Comparison of ENCODE assay signal across 17 cellular contexts in the genomic region with DNA sequence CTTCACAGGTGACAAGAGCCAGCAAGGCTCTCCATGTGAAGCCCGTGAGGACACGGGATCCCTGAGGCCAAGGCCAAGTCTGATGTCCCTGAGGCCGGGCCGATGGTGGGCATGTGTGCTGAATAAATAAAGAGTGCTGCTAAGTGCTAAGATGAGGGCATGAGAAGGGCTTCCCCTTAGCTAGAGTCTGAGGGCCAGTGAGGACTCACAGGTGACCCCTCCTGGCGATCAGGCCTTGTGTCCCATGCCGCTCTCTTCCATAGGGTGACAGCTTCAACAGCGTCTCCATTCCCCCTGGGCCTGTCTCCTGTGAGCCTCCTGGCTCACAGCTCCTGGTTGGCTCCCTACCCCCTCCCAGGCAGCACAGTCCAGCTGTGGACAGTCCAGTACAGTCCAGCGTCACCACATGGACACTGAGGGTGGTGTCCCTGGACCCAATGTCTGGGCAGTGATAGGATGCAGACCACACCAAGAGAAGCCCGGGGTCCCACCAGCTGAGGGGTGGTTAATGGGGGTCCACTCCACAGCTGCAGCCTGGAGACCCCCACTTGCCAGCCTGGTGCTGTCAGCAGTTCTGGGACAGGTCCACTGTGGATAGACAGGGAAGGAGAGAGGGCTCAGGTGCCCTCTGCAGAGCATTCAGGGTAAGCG.
DNase-seq lines count a peak whose midpoint lies in the region; ATAC-seq, FAIRE-seq and TF ChIP-seq lines count a peak whose summit lies in the region.
"Had no signal": no experiment of that assay in that cellular context is flagged by ENCODE, and none has a peak within 500 bp of the region (broad histone marks: within the 10 kb centered on the region; RNA-seq: fewer than 3 reads in every experiment).

No MANE protein-coding gene starts in this region.

- DNase-seq in CD14-positive monocyte (ENCODE audit: low spot score), result peak; percentile 30
- peak; percentile 43 for DNase-seq in H9
- DNase-seq in H1 (ENCODE audit: low read depth in 1 of 2, low spot score in 2 of 2), result peak in 1 of 2 experiments; percentile 46
- DNase-seq in neural progenitor cell (ENCODE audit: low spot score), result peak; percentile 15
- DNase-seq in body of pancreas, result no peak
- no peak for DNase-seq in midbrain (lab: John Stamatoyannopoulos, UW)
- no peak for DNase-seq in RCC 7860 (ENCODE audit: low spot score)
- DNase-seq: AML-193; CD4-positive, alpha-beta memory T cell; GOT3; NCI-H1092; NCI-H1694 treated with DMSO at 0.1 percent for 48 hours; NCI-H446; NCI-H774; PC-9 had no signal

- no peak overlapping the region for H2BK5ac ChIP-seq in H9 (ENCODE audit: insufficient read length, low read length)
- H2BK5ac ChIP-seq in H1 (ENCODE audit: low read depth, low read length), result no peak overlapping the region

- H3K9me3 Mint-ChIP-seq in CD14-positive monocyte (peaks cover 0 to 12% (median 5%) of the 10 kb centered on the region in 7 donors), H9 (peaks cover 2 to 3% of the 10 kb centered on the region in 2 experiments; a peak in 3 of 5 replicates), neural progenitor cell (peaks cover 3% of the 10 kb centered on the region)

- H4K20me1 ChIP-seq in H9 (ENCODE audit: control insufficient read depth, insufficient read depth, insufficient read length) (no peaks in the 10 kb centered on the region), H1 (replicated peaks in 1 of 2; ENCODE audit: control insufficient read depth in 1 of 2, insufficient read depth in 2 of 2, low read length in 2 of 2) (no peaks in the 10 kb centered on the region), neural progenitor cell (ENCODE audit: low read depth) (no peaks in the 10 kb centered on the region)

- H3K56ac ChIP-seq in H9 (ENCODE audit: insufficient read length, low read depth, low read length) (no peak overlapping the region), H1 (replicated peaks; ENCODE audit: insufficient read length, low read depth, low read length) (no peak overlapping the region)

- H3K4me3 ChIP-seq in H1 (ENCODE audit: extremely low read depth in 1 of 4, insufficient read depth in 2 of 4, low read depth in 3 of 4, low read length in 4 of 4) (no peak overlapping the region), neural progenitor cell (no peak overlapping the region), body of pancreas (no peak overlapping the region)
- H3K4me3 ChIP-seq: PC-9 had no signal

- no peak overlapping the region for H2BK12ac ChIP-seq in H9 (ENCODE audit: insufficient read length, low read depth, low read length)
- H2BK12ac ChIP-seq in H1 (ENCODE audit: low read depth, low read length), result no peak overlapping the region

- H3K14ac ChIP-seq in H9 (ENCODE audit: insufficient read depth, low read length) (no peak overlapping the region), H1 (ENCODE audit: insufficient read length) (no peak overlapping the region)

- ATAC-seq in GM19467 (IDR thresholded peaks at IDR 0.05; ENCODE audit: unreplicated experiment) (no peak), body of pancreas (no peak)

- TF ChIP-seq POLR2A in H1 (IDR thresholded peaks at IDR 0.05; ENCODE audit: control extremely low read depth in 1 of 2, low read depth in 2 of 2, low read length in 2 of 2) (no peak), body of pancreas (IDR thresholded peaks at IDR 0.05) (no peak)

- intact Hi-C loops in CD14-positive monocyte (cut with micrococcal nuclease), result no loop called here
- intact Hi-C loops in body of pancreas (cut with DNase I), result no loop called here

- H3T11ph ChIP-seq in H9 (ENCODE audit: low read length), result no peak overlapping the region

- H3K9me3 ChIP-seq in H9 (ENCODE audit: control insufficient read depth, low read depth, low read length), result no peaks in the 10 kb centered on the region
- H3K9me3 ChIP-seq in H1 (ENCODE audit: insufficient read depth in 2 of 2, low read depth in 1 of 2, low read length in 1 of 2), result no peaks in the 10 kb centered on the region
- peaks cover 5% of the 10 kb centered on the region for H3K9me3 ChIP-seq in neural progenitor cell (ENCODE audit: low read depth)
- H3K9me3 ChIP-seq in body of pancreas, result no peaks in the 10 kb centered on the region

- H3K27me3 Mint-ChIP-seq in CD14-positive monocyte (ENCODE audit: low read depth in 3 of 3) (peaks cover 0 to 5% (median 0%) of the 10 kb centered on the region in 3 donors), H9 (ENCODE audit: low read depth) (peaks cover 11% of the 10 kb centered on the region; the same call in 1 of the 2 replicates), neural progenitor cell (ENCODE audit: insufficient read depth, low read depth) (peaks cover 6% of the 10 kb centered on the region)

- H2AFZ ChIP-seq in H9 (ENCODE audit: low read length) (no peak overlapping the region), H1 (ENCODE audit: low read length) (no peak overlapping the region), neural progenitor cell (replicated peaks) (no peak overlapping the region)
- H2AFZ ChIP-seq: PC-9 had no signal

- TF ChIP-seq CTCF in CD14-positive monocyte (IDR thresholded peaks at IDR 0.05) (no peak), H9 (conservative IDR thresholded peaks at IDR 0.05) (peak; percentile 50; the same call in 2 of the 3 replicates), H1 (IDR thresholded peaks at IDR 0.05; ENCODE audit: control extremely low read depth in 1 of 3, insufficient read depth in 1 of 3, low read depth in 1 of 3, low read length in 3 of 3) (peak; percentile 24 to 56 (median 38)), neural progenitor cell (IDR thresholded peaks at IDR 0.05) (no peak), body of pancreas (IDR thresholded peaks at IDR 0.05) (no peak)

- CTCF ChIA-PET in H1 (lab: Charles Lee; ENCODE audit: partially characterized antibody), result interaction anchor here (0.6 to 1.5 kb wide), 7 partner anchors 13 to 468 kb away, joined by 3 to 6 read pairs (median 3); no protein-coding TSS in a partner anchor

- H3K36me3 Mint-ChIP-seq in CD14-positive monocyte (no peaks in the 10 kb centered on the region), H9 (ENCODE audit: insufficient read depth in 1 of 3, low read depth in 3 of 3) (no peaks in the 10 kb centered on the region), neural progenitor cell (no peaks in the 10 kb centered on the region)
- H3K36me3 Mint-ChIP-seq: CD4-positive, alpha-beta memory T cell had no signal

- no peak overlapping the region for H4K91ac ChIP-seq in H9 (ENCODE audit: insufficient read length, low read depth, low read length)
- no peak overlapping the region for H4K91ac ChIP-seq in H1 (replicated peaks; ENCODE audit: insufficient read length, low read length)

- no peak overlapping the region for H2BK120ac ChIP-seq in H9 (ENCODE audit: low read depth, low read length, poor library complexity, severe bottlenecking)
- H2BK120ac ChIP-seq in H1 (replicated peaks; ENCODE audit: low read depth, low read length), result no peak overlapping the region

- H3K4ac ChIP-seq in H9 (ENCODE audit: low read depth, low read length) (no peak overlapping the region), H1 (replicated peaks; ENCODE audit: insufficient read length, low read depth, low read length) (no peak overlapping the region)

- H3K79me1 ChIP-seq in H9 (ENCODE audit: insufficient read depth, low read depth, low read length, poor library complexity, severe bottlenecking) (no peaks in the 10 kb centered on the region), H1 (ENCODE audit: low read depth, low read length) (no peaks in the 10 kb centered on the region)

- H4K8ac ChIP-seq in H9 (replicated peaks; ENCODE audit: insufficient read length, low read depth, low read length) (no peak overlapping the region), H1 (ENCODE audit: extremely low read depth, insufficient read depth, low read length) (no peak overlapping the region)

- no peaks in the 10 kb centered on the region for H3F3A ChIP-seq in neural progenitor cell (ENCODE audit: low read depth)

- no peak for FAIRE-seq in H1 (lab: Jason Lieb, UNC)
- no peak for FAIRE-seq in RCC 7860 (lab: Jason Lieb, UNC)

- no peak overlapping the region for H3K4me3 Mint-ChIP-seq in CD14-positive monocyte
- no peak overlapping the region for H3K4me3 Mint-ChIP-seq in H9
- H3K4me3 Mint-ChIP-seq in neural progenitor cell, result no peak overlapping the region
- H3K4me3 Mint-ChIP-seq: CD4-positive, alpha-beta memory T cell had no signal

- no peaks in the 10 kb centered on the region for H3K36me3 ChIP-seq in H1 (ENCODE audit: control insufficient read depth in 2 of 4, insufficient read depth in 4 of 4, low read length in 3 of 4)
- no peaks in the 10 kb centered on the region for H3K36me3 ChIP-seq in neural progenitor cell
- H3K36me3 ChIP-seq in body of pancreas (replicated peaks in 1 of 2; ENCODE audit: insufficient read depth in 1 of 2, low read depth in 2 of 2), result no peaks in the 10 kb centered on the region

- H3K27me3 ChIP-seq in H9 (ENCODE audit: insufficient read depth, low read length) (no peaks in the 10 kb centered on the region), H1 (replicated peaks in 1 of 4; ENCODE audit: control insufficient read depth in 3 of 4, extremely low read depth in 1 of 4, insufficient read depth in 3 of 4, low read length in 3 of 4) (no peaks in the 10 kb centered on the region), neural progenitor cell (no peaks in the 10 kb centered on the region), body of pancreas (no peaks in the 10 kb centered on the region)

- H2BK20ac ChIP-seq in H9 (ENCODE audit: low read depth, low read length, poor library complexity, severe bottlenecking) (no peak overlapping the region), H1 (ENCODE audit: low read length) (no peak overlapping the region)

- no peaks in the 10 kb centered on the region for H3K23me2 ChIP-seq in H9 (ENCODE audit: insufficient read length, low read depth, low read length, poor library complexity, severe bottlenecking)
- H3K23me2 ChIP-seq in H1 (ENCODE audit: low read depth, low read length), result no peaks in the 10 kb centered on the region

- POLR2A ChIA-PET in H1 (lab: Charles Lee; ENCODE audit: partially characterized antibody), result no interaction called here

- H3K9ac ChIP-seq in H9 (ENCODE audit: extremely low read depth, insufficient read length, low read length) (no peak overlapping the region), H1 (replicated peaks in 1 of 4; ENCODE audit: extremely low read depth in 1 of 4, low read depth in 3 of 4, low read length in 3 of 4) (no peak overlapping the region), neural progenitor cell (no peak overlapping the region)
- H3K9ac ChIP-seq: KMS-11 had no signal

- no peak overlapping the region for H3K23ac ChIP-seq in H9 (ENCODE audit: insufficient read length, low read depth, low read length)
- H3K23ac ChIP-seq in H1 (ENCODE audit: insufficient read length), result no peak overlapping the region

- H3K27ac ChIP-seq in H9 (ENCODE audit: insufficient read length, low read depth, low read length), result no peak overlapping the region
- H3K27ac ChIP-seq in H1 (ENCODE audit: low read depth, low read length), result no peak overlapping the region
- no peak overlapping the region for H3K27ac ChIP-seq in neural progenitor cell
- no peak overlapping the region for H3K27ac ChIP-seq in body of pancreas
- H3K27ac ChIP-seq: KMS-11, PC-9 had no signal

- H3K4me1 Mint-ChIP-seq in CD14-positive monocyte (no peaks in the 10 kb centered on the region), H9 (no peaks in the 10 kb centered on the region), neural progenitor cell (peaks cover 3% of the 10 kb centered on the region)
- H3K4me1 Mint-ChIP-seq: CD4-positive, alpha-beta memory T cell had no signal

- no peak overlapping the region for H3K18ac ChIP-seq in H9 (ENCODE audit: insufficient read length, low read depth, low read length)
- H3K18ac ChIP-seq in H1 (ENCODE audit: extremely low read depth, low read length), result no peak overlapping the region

- H3K27ac Mint-ChIP-seq in CD14-positive monocyte (no peak overlapping the region), H9 (no peak overlapping the region), neural progenitor cell (no peak overlapping the region)
- H3K27ac Mint-ChIP-seq: CD4-positive, alpha-beta memory T cell had no signal

- no peak overlapping the region for H3K4me2 ChIP-seq in H9 (ENCODE audit: insufficient read depth, insufficient read length, low read length)
- no peak overlapping the region for H3K4me2 ChIP-seq in H1 (ENCODE audit: insufficient read depth in 1 of 2, low read depth in 2 of 2, low read length in 2 of 2)
- no peak overlapping the region for H3K4me2 ChIP-seq in neural progenitor cell
- H3K4me2 ChIP-seq: KMS-11, PC-9 had no signal

- peak; percentile 48; a peak in 3 of 4 replicates for TF ChIP-seq RAD21 in H1 (IDR thresholded peaks at IDR 0.05 in 1 of 2, conservative IDR thresholded peaks at IDR 0.05 in 1 of 2; ENCODE audit: low read depth in 2 of 2, low read length in 2 of 2)

- H2AK5ac ChIP-seq in H9 (ENCODE audit: insufficient read length, low read length) (no peak overlapping the region), H1 (ENCODE audit: low read depth, low read length) (no peak overlapping the region)

- H3K79me2 ChIP-seq in H9 (ENCODE audit: insufficient read depth, low read length) (no peaks in the 10 kb centered on the region), H1 (ENCODE audit: control insufficient read depth in 1 of 2, insufficient read depth in 2 of 2, low read length in 2 of 2) (no peaks in the 10 kb centered on the region), neural progenitor cell (ENCODE audit: low read depth) (no peaks in the 10 kb centered on the region)

- TF ChIP-seq EP300 in H1 (IDR thresholded peaks at IDR 0.05; ENCODE audit: borderline replicate concordance in 1 of 2, low read depth in 2 of 2, low read length in 2 of 2), result no peak

- no peaks in the 10 kb centered on the region for H3K4me1 ChIP-seq in H9 (ENCODE audit: insufficient read depth, low read length)
- no peaks in the 10 kb centered on the region for H3K4me1 ChIP-seq in H1 (replicated peaks in 1 of 4; ENCODE audit: control insufficient read depth in 3 of 4, insufficient read depth in 4 of 4, low read length in 3 of 4)
- H3K4me1 ChIP-seq in neural progenitor cell, result no peaks in the 10 kb centered on the region
- no peaks in the 10 kb centered on the region for H3K4me1 ChIP-seq in body of pancreas

- H2BK15ac ChIP-seq in H9 (ENCODE audit: low read depth, low read length) (no peak overlapping the region), H1 (ENCODE audit: low read length) (no peak overlapping the region)

- whole genome bisulfite sequencing in H9 (ENCODE audit: extremely low coverage, insufficient read length, low lambda C conversion rate), result no CpG with 5 or more reads among the region's 10 CpGs
- WGBS in H1 (ENCODE audit: extremely low coverage in 1 of 2, insufficient coverage in 1 of 2, insufficient read length in 1 of 2, insufficient replicate concordance in 2 of 2, low coverage in 1 of 2, low lambda C conversion rate in 2 of 2, missing lambda C conversion rate in 1 of 2), 2 experiments, result 85% methylated on average over 10 of the region's 10 CpGs; no CpG with 5 or more reads in 1 of the 2 experiments
- 52 to 72% methylated on average over 3 to 10 of the region's 10 CpGs for WGBS in body of pancreas, 2 donors

- H4K5ac ChIP-seq in H9 (ENCODE audit: insufficient read length, low read depth, low read length) (no peak overlapping the region), H1 (ENCODE audit: insufficient read length, low read depth, low read length) (no peak overlapping the region)

Comparison
In these comparisons a context has a peak if more than half of its experiments do, and no peak if none do; other contexts are left out.
1. DNase-seq: peak in CD14-positive monocyte (single experiment), H9 (single experiment) and neural progenitor cell (single experiment); none in body of pancreas (0 of 4), midbrain (single experiment) and RCC 7860 (single experiment).
2. CTCF ChIP-seq: peak in H9 (single experiment) and H1 (3 of 3); none in CD14-positive monocyte (single experiment), neural progenitor cell (single experiment) and body of pancreas (0 of 7).